Comparison of ENCODE assay signal across 17 cellular contexts in genomic region chr9:108160039-108160438, GRCh38.
DNase-seq lines count a peak whose midpoint lies in the region; ATAC-seq and TF ChIP-seq lines count a peak whose summit lies in the region.
"Had no signal": no experiment of that assay in that cellular context is flagged by ENCODE, and none has a peak within 500 bp of the region (broad histone marks: within the 10 kb centered on the region; RNA-seq: fewer than 3 reads in every experiment).

No MANE protein-coding gene starts in this region.

- peak overlapping the region; percentile 53 for H3K4me2 ChIP-seq in KMS-11
- H3K4me2 ChIP-seq: A549 had no signal

- peaks cover 11 to 26% of the 10 kb centered on the region in 2 donors for H3K27me3 Mint-ChIP-seq in stimulated activated naive B cell treated with anti-CD40 and anti-IgM and Interleukin-4, amounts not matched to agents 10 μg/mL and 1 μg/mL and 100 μg/mL, for 72 hours
- H3K27me3 Mint-ChIP-seq: CD4-positive, alpha-beta T cell had no signal

- H3K27me3 ChIP-seq in KMS-11 (ENCODE audit: insufficient read depth, low read depth) (no peaks in the 10 kb centered on the region), iPS-15b (ENCODE audit: control insufficient read depth, insufficient read depth, low read length) (no peaks in the 10 kb centered on the region)
- H3K27me3 ChIP-seq: BLaER1 treated with 17β-estradiol and CSF1 and Interleukin-3, amounts not matched to agents 10 nM and 100 nM had no signal

- DNase-seq in stimulated activated naive B cell treated with anti-CD40 and anti-IgM and Interleukin-4, amounts not matched to agents 10 μg/mL and 1 μg/mL and 100 μg/mL, for 72 hours, result no peak
- DNase-seq in pons (ENCODE audit: low spot score), result no peak
- DNase-seq in NCI-H82 treated with DMSO at 0.1 percent for 48 hours (lab: John Stamatoyannopoulos, UW; ENCODE audit: unreplicated experiment), result no peak
- DNase-seq: AML-193; Caco-2; Calu3; CD4-positive, alpha-beta T cell; CD8-positive, alpha-beta T cell; DMS79 treated with DMSO at 0.1 percent for 48 hours; GF-D8 had no signal

- no peaks in the 10 kb centered on the region for H3K79me2 ChIP-seq in KMS-11 (ENCODE audit: insufficient read depth, low read depth)

- peaks cover 24% of the 10 kb centered on the region for H3K4me1 ChIP-seq in KMS-11 (ENCODE audit: low read depth, poor library complexity, severe bottlenecking)
- no peaks in the 10 kb centered on the region for H3K4me1 ChIP-seq in iPS-15b (ENCODE audit: control insufficient read depth, insufficient read depth, low read length)

- ATAC-seq in stimulated activated naive B cell treated with anti-CD40 and anti-IgM and Interleukin-4, amounts not matched to agents 10 μg/mL and 1 μg/mL and 100 μg/mL, for 72 hours (replicated peaks), result peak; percentile 70 to 71
- ATAC-seq: A549; CD8-positive, alpha-beta T cell had no signal

- no peak overlapping the region for H3K4me3 ChIP-seq in KMS-11 (IDR thresholded peaks at IDR 0.05; ENCODE audit: insufficient read depth, low read depth, low read length)
- H3K4me3 ChIP-seq in iPS-15b (ENCODE audit: low read depth, low read length), result no peak overlapping the region
- H3K4me3 ChIP-seq: A549; BLaER1 treated with 17β-estradiol and CSF1 and Interleukin-3, amounts not matched to agents 10 nM and 100 nM had no signal

- no peak overlapping the region for H3K9ac ChIP-seq in KMS-11
- peak overlapping the region; percentile 16 for H3K9ac ChIP-seq in iPS-15b (ENCODE audit: low read depth, low read length)
- H3K9ac ChIP-seq: BLaER1 treated with 17β-estradiol and CSF1 and Interleukin-3, amounts not matched to agents 10 nM and 100 nM had no signal

- H3K27ac Mint-ChIP-seq in stimulated activated naive B cell treated with anti-CD40 and anti-IgM and Interleukin-4, amounts not matched to agents 10 μg/mL and 1 μg/mL and 100 μg/mL, for 72 hours, result no peak overlapping the region
- H3K27ac Mint-ChIP-seq: B cell; CD4-positive, alpha-beta T cell; CD8-positive, alpha-beta T cell had no signal

- H3K4me1 Mint-ChIP-seq in stimulated activated naive B cell treated with anti-CD40 and anti-IgM and Interleukin-4, amounts not matched to agents 10 μg/mL and 1 μg/mL and 100 μg/mL, for 72 hours, result peaks cover 15 to 35% of the 10 kb centered on the region in 2 donors
- H3K4me1 Mint-ChIP-seq: B cell had no signal

- no peaks in the 10 kb centered on the region for H3K9me3 ChIP-seq in iPS-15b (ENCODE audit: control insufficient read depth, insufficient read depth, low read length)
- H3K9me3 ChIP-seq: A549; BLaER1 treated with 17β-estradiol and CSF1 and Interleukin-3, amounts not matched to agents 10 nM and 100 nM; Caco-2 had no signal

- H3K36me3 ChIP-seq in KMS-11 (ENCODE audit: insufficient read depth), result no peaks in the 10 kb centered on the region
- no peaks in the 10 kb centered on the region for H3K36me3 ChIP-seq in iPS-15b (ENCODE audit: control insufficient read depth, insufficient read depth, low read length)
- H3K36me3 ChIP-seq: BLaER1 treated with 17β-estradiol and CSF1 and Interleukin-3, amounts not matched to agents 10 nM and 100 nM had no signal

- no peak overlapping the region for H3K27ac ChIP-seq in KMS-11
- H3K27ac ChIP-seq: 22Rv1; BLaER1 treated with 17β-estradiol and CSF1 and Interleukin-3, amounts not matched to agents 10 nM and 100 nM; C4-2B had no signal

- TF ChIP-seq CTCF in KMS-11 (conservative IDR thresholded peaks at IDR 0.05; ENCODE audit: low read depth, low read length), result no peak

- no peaks in the 10 kb centered on the region for H3K36me3 Mint-ChIP-seq in stimulated activated naive B cell treated with anti-CD40 and anti-IgM and Interleukin-4, amounts not matched to agents 10 μg/mL and 1 μg/mL and 100 μg/mL, for 72 hours
- H3K36me3 Mint-ChIP-seq: CD8-positive, alpha-beta T cell had no signal

- no peaks in the 10 kb centered on the region for H3K9me3 Mint-ChIP-seq in stimulated activated naive B cell treated with anti-CD40 and anti-IgM and Interleukin-4, amounts not matched to agents 10 μg/mL and 1 μg/mL and 100 μg/mL, for 72 hours

- H2AFZ ChIP-seq in KMS-11 (ENCODE audit: low read depth), result no peak overlapping the region

- H4K20me1 ChIP-seq in KMS-11 (ENCODE audit: insufficient read depth), result no peaks in the 10 kb centered on the region
- H4K20me1 ChIP-seq: BLaER1 treated with 17β-estradiol and CSF1 and Interleukin-3, amounts not matched to agents 10 nM and 100 nM had no signal

- H3K4me3 Mint-ChIP-seq in stimulated activated naive B cell treated with anti-CD40 and anti-IgM and Interleukin-4, amounts not matched to agents 10 μg/mL and 1 μg/mL and 100 μg/mL, for 72 hours, result no peak overlapping the region
- H3K4me3 Mint-ChIP-seq: B cell; CD4-positive, alpha-beta T cell; CD8-positive, alpha-beta T cell had no signal
